ENCODE assay signal across 12 cellular contexts in genomic region chr10:74640134-74640533, GRCh38.
DNase-seq lines count a peak whose midpoint lies in the region; ATAC-seq, FAIRE-seq and TF ChIP-seq lines count a peak whose summit lies in the region.
"Had no signal": no experiment of that assay in that cellular context is flagged by ENCODE, and none has a peak within 500 bp of the region (broad histone marks: within the 10 kb centered on the region; RNA-seq: fewer than 3 reads in every experiment).

No MANE protein-coding gene starts in this region.

- no peak for TF ChIP-seq RAD21 in IMR-90 (IDR thresholded peaks at IDR 0.05; ENCODE audit: low read length)

- CTCF ChIA-PET in IMR-90 (lab: Yijun Ruan, JAX): interaction anchor here (0.6 kb wide), 1 partner anchor 43 kb away, joined by 3 read pairs; no protein-coding TSS in a partner anchor

- no peak overlapping the region for H3K4me2 ChIP-seq in IMR-90 (ENCODE audit: low read depth, low read length)
- H3K4me2 ChIP-seq in keratinocyte (ENCODE audit: control insufficient read depth, extremely low read depth, insufficient read depth, low read depth, low read length): no peak overlapping the region
- H3K4me2 ChIP-seq: SK-N-SH had no signal

- no peak overlapping the region for H2AK5ac ChIP-seq in IMR-90 (ENCODE audit: low read depth, low read length)

- H3K9ac ChIP-seq in IMR-90 (ENCODE audit: low read depth, low read length): no peak overlapping the region
- peak overlapping the region; percentile 32 for H3K9ac ChIP-seq in NT2/D1 (ENCODE audit: insufficient read length, low read depth)
- H3K9ac ChIP-seq in keratinocyte (ENCODE audit: control insufficient read depth, extremely low read depth, insufficient read depth, low read length): no peak overlapping the region
- H3K9ac ChIP-seq: SK-N-SH had no signal

- H2AFZ ChIP-seq in IMR-90 (replicated peaks; ENCODE audit: low read length, poor library complexity) (peak overlapping the region; percentile 47), keratinocyte (ENCODE audit: control insufficient read depth, low read length) (no peak overlapping the region)

- H4K91ac ChIP-seq in IMR-90 (ENCODE audit: insufficient read depth, low read depth, low read length): no peak overlapping the region

- H3K56ac ChIP-seq in IMR-90 (ENCODE audit: extremely low read depth, insufficient read depth, low read length): no peak overlapping the region

- BruUV-seq in IMR-90 (replicated peaks; lab: Mats Ljungman, UMichigan): no TSS peak

- no peak for TF ChIP-seq CTCF in IMR-90 (conservative IDR thresholded peaks at IDR 0.05; ENCODE audit: low read depth, low read length)
- TF ChIP-seq CTCF in keratinocyte (optimal IDR thresholded peaks at IDR 0.05 in 1 of 3, IDR thresholded peaks at IDR 0.05 in 1 of 3, conservative IDR thresholded peaks at IDR 0.05 in 1 of 3; ENCODE audit: extremely low read depth in 1 of 3, insufficient read depth in 2 of 3, low read length in 3 of 3): no peak

- no peak overlapping the region for H3K27ac ChIP-seq in IMR-90 (ENCODE audit: insufficient read depth, low read length)
- no peak overlapping the region for H3K27ac ChIP-seq in keratinocyte (ENCODE audit: control insufficient read depth, insufficient read depth, low read length)

- no peak overlapping the region for H2BK20ac ChIP-seq in IMR-90 (ENCODE audit: low read depth, low read length)

- H3K4me3 ChIP-seq in IMR-90 (ENCODE audit: insufficient read depth, low read depth, low read length) (no peak overlapping the region), NT2/D1 (ENCODE audit: insufficient read length, low read depth) (no peak overlapping the region), keratinocyte (ENCODE audit: control insufficient read depth in 2 of 3, extremely low read depth in 1 of 3, insufficient read depth in 2 of 3, low read depth in 1 of 3, low read length in 3 of 3) (no peak overlapping the region)
- H3K4me3 ChIP-seq: K562 had no signal

- ATAC-seq in IMR-90 (ENCODE audit: low read depth) (peak; percentile 54), GM18502 (IDR thresholded peaks at IDR 0.05; ENCODE audit: poor library complexity, unreplicated experiment) (no peak)
- ATAC-seq: K562 had no signal

- H3K9me1 ChIP-seq in IMR-90 (ENCODE audit: insufficient read depth, low read length) (peaks cover 2% of the 10 kb centered on the region; the same call in 1 of the 2 replicates), keratinocyte (ENCODE audit: control insufficient read depth, extremely low read depth, insufficient read depth, low read length) (no peaks in the 10 kb centered on the region)

- DNase-seq in DMS 273 treated with DMSO at 0.1 percent for 48 hours (lab: John Stamatoyannopoulos, UW) (peak; percentile 74), IMR-90 (peak; percentile 9), NT2/D1 (ENCODE audit: low read depth, low spot score) (peak; percentile 8), keratinocyte (ENCODE audit: low read depth, low spot score) (peak; percentile 0), kidney glomerular epithelial cell (lab: John Stamatoyannopoulos, UW) (no peak), globus pallidus (ENCODE audit: low spot score) (no peak), SHP77 treated with DMSO at 0.1 percent for 48 hours (lab: John Stamatoyannopoulos, UW) (no peak)
- DNase-seq: activated T-cell treated with anti-CD3 and anti-CD28 coated beads for 4 hours; CD4-positive, alpha-beta T cell; SK-N-SH had no signal

- peak overlapping the region; percentile 36; the same call in 1 of the 2 replicates for H3K4ac ChIP-seq in IMR-90 (ENCODE audit: low read depth, low read length)

- peak overlapping the region; percentile 74 for H3K23ac ChIP-seq in IMR-90 (ENCODE audit: low read depth, low read length)

- no peak overlapping the region for H2BK5ac ChIP-seq in IMR-90 (ENCODE audit: low read depth, low read length, poor library complexity, severe bottlenecking)

- H3K14ac ChIP-seq in IMR-90 (replicated peaks; ENCODE audit: low read depth, low read length): peak overlapping the region; percentile 68; the same call in 1 of the 2 replicates

- intact Hi-C loops in IMR-90 (cut with micrococcal nuclease): no loop called here

- peaks cover 5% of the 10 kb centered on the region for H3K9me3 ChIP-seq in IMR-90 (ENCODE audit: control insufficient read depth, insufficient read depth, low read length)
- H3K9me3 ChIP-seq in NT2/D1 (ENCODE audit: insufficient read depth, low read length): peaks cover 2% of the 10 kb centered on the region; the same call in 1 of the 2 replicates
- no peaks in the 10 kb centered on the region for H3K9me3 ChIP-seq in keratinocyte (ENCODE audit: control insufficient read depth, low read depth, low read length)

- peak overlapping the region; percentile 84 for H4K5ac ChIP-seq in IMR-90 (ENCODE audit: low read depth, low read length)

- no peak for FAIRE-seq in keratinocyte (lab: Jason Lieb, UNC)
- FAIRE-seq: K562 had no signal

- H4K8ac ChIP-seq in IMR-90 (ENCODE audit: low read depth in 2 of 2, low read length in 2 of 2): peak overlapping the region in 1 of 2 experiments; percentile 66; a peak in 2 of 4 replicates

- no CpG with 5 or more reads among the region's 3 CpGs for WGBS in IMR-90 (ENCODE audit: extremely low coverage in 2 of 2, insufficient read length in 1 of 2), 2 experiments

- no peaks in the 10 kb centered on the region for H3K79me1 ChIP-seq in IMR-90 (ENCODE audit: low read depth in 1 of 2, low read length in 2 of 2)

- no peak overlapping the region for H2BK120ac ChIP-seq in IMR-90 (ENCODE audit: low read depth, low read length)

- H3K18ac ChIP-seq in IMR-90 (ENCODE audit: low read depth, low read length): no peak overlapping the region

- no peaks in the 10 kb centered on the region for H3K27me3 ChIP-seq in IMR-90 (ENCODE audit: control insufficient read depth, insufficient read depth, low read length)
- no peaks in the 10 kb centered on the region for H3K27me3 ChIP-seq in NT2/D1 (ENCODE audit: insufficient read depth, insufficient read length)
- no peaks in the 10 kb centered on the region for H3K27me3 ChIP-seq in keratinocyte (ENCODE audit: control insufficient read depth, extremely low read depth, insufficient read depth, low read length)

- H3K4me1 ChIP-seq in IMR-90 (ENCODE audit: control insufficient read depth, insufficient read depth, low read length) (peaks cover 2% of the 10 kb centered on the region; the same call in 1 of the 2 replicates), NT2/D1 (ENCODE audit: insufficient read depth, insufficient read length) (no peaks in the 10 kb centered on the region), keratinocyte (ENCODE audit: control insufficient read depth, extremely low read depth, insufficient read depth, low read length) (no peaks in the 10 kb centered on the region)

- in situ Hi-C loops in IMR-90 (cut with MboI; ENCODE audit: low sequenced_read_pairs): no loop called here

- H3K79me2 ChIP-seq in keratinocyte (ENCODE audit: control insufficient read depth, insufficient read depth, low read length): no peaks in the 10 kb centered on the region

- H2BK15ac ChIP-seq in IMR-90 (ENCODE audit: low read depth, low read length): no peak overlapping the region

- H2AK9ac ChIP-seq in IMR-90 (replicated peaks; ENCODE audit: low read depth, low read length, poor library complexity): no peak overlapping the region

- H4K20me1 ChIP-seq in IMR-90 (ENCODE audit: insufficient read depth, low read length) (no peaks in the 10 kb centered on the region), keratinocyte (ENCODE audit: control insufficient read depth, extremely low read depth, insufficient read depth, low read length) (no peaks in the 10 kb centered on the region)

- no peak for TF ChIP-seq POLR2A in IMR-90 (IDR thresholded peaks at IDR 0.05; ENCODE audit: low read depth, low read length)

- H3K36me3 ChIP-seq in IMR-90 (ENCODE audit: control insufficient read depth, insufficient read depth, low read length) (no peaks in the 10 kb centered on the region), NT2/D1 (ENCODE audit: insufficient read depth, insufficient read length, low read length) (no peaks in the 10 kb centered on the region), keratinocyte (ENCODE audit: control insufficient read depth in 2 of 2, extremely low read depth in 1 of 2, insufficient read depth in 2 of 2, low read length in 2 of 2) (no peaks in the 10 kb centered on the region)

- POLR2A ChIA-PET in IMR-90 (lab: Charles Lee; ENCODE audit: unreplicated experiment): no interaction called here

- dilution Hi-C loops in IMR-90 (cut with HindIII; ENCODE audit: low sequenced_read_pairs, unreplicated experiment) (no loop called here), keratinocyte (cut with MboI; ENCODE audit: extremely low pct_ligation_motif_present, low sequenced_read_pairs) (no loop called here)

TF ChIP-seq in IMR-90, 13 proteins besides CTCF, POLR2A, EP300 and RAD21:
- TF ChIP-seq, protein P1, sequence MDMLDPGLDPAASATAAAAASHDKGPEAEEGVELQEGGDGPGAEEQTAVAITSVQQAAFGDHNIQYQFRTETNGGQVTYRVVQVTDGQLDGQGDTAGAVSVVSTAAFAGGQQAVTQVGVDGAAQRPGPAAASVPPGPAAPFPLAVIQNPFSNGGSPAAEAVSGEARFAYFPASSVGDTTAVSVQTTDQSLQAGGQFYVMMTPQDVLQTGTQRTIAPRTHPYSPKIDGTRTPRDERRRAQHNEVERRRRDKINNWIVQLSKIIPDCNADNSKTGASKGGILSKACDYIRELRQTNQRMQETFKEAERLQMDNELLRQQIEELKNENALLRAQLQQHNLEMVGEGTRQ (IDR thresholded peaks at IDR 0.05; ENCODE audit: low read depth, low read length): no peak
- TF ChIP-seq ELK1 (IDR thresholded peaks at IDR 0.05; ENCODE audit: borderline replicate concordance, low read depth, low read length): no peak
TF ChIP-seq in IMR-90: peak in this region for 0.

Comparison
In these comparisons a context has a peak if more than half of its experiments do, and no peak if none do; other contexts are left out.
1. DNase-seq: peak in DMS 273 treated with DMSO at 0.1 percent for 48 hours (single experiment), IMR-90 (single experiment), NT2/D1 (single experiment) and keratinocyte (single experiment); none in kidney glomerular epithelial cell (single experiment), globus pallidus (single experiment) and SHP77 treated with DMSO at 0.1 percent for 48 hours (single experiment).